In genomic region chr7:21099955-21100354, GRCh38 we compare ENCODE assay signal across 22 cellular contexts.
"Had no signal": no experiment of that assay in that cellular context is flagged by ENCODE, and none has a peak within 500 bp of the region (broad histone marks: within the 10 kb centered on the region; RNA-seq: fewer than 3 reads in every experiment).

No MANE protein-coding gene starts in this region.

- H3K4me1 ChIP-seq: SJCRH30 had no signal

- H3K9me3 ChIP-seq: SJCRH30 had no signal

- H3K36me3 ChIP-seq: SJCRH30 had no signal

- H3K27me3 ChIP-seq: SJCRH30 had no signal

- ATAC-seq: HepG2, Panc1, PC-3, Right ventricle myocardium inferior had no signal

- DNase-seq: IMR-90, Karpas-422, KG1, NCI-H1092 treated with DMSO at 0.1 percent for 48 hours, NCI-H1436, NCI-H187, NCI-H2029, NCI-H2081 treated with DMSO at 0.1 percent for 48 hours, NCI-H2171, NCI-H226, NCI-H446, NCI-H510A, NCI-H524 treated with DMSO at 0.1 percent for 48 hours, NCI-H69, NCI-H774, PC-3, SHP77 treated with DMSO at 0.1 percent for 48 hours, SJCRH30 had no signal

- H3K27ac ChIP-seq: RWPE1, SJCRH30 had no signal

- H3K4me3 ChIP-seq: SJCRH30 had no signal
